1 cellular context compared by ENCODE assay signal in the genomic region with DNA sequence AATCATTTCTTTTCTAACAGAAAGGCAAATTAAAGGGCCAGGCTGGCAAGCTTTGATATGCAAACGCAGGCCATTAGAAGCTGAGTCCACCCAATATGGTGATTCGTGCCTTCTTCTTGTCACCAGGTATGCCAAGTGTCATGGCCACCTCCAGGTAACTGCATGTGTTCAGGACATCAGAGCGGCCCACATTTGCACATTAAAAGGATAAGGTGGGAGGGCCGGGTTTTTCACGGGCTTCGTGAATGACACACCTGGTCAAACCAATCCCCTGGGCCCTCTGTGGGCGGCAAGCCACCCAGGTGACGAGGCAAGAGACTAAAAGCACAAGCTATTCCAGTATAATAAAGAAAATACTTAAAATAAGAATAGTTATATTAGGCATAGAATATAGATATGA.
TF ChIP-seq lines count a peak whose summit lies in the region.

No MANE protein-coding gene starts in this region.

TF ChIP-seq in GM23338, 12 proteins besides CTCF, POLR2A, EP300 and RAD21 (continued from another document):
- TF ChIP-seq ZNF462 (CRISPR knock-in tag; IDR thresholded peaks at IDR 0.05) (no peak), EZH2phosphoT487 (IDR thresholded peaks at IDR 0.05; ENCODE audit: unreplicated experiment) (no peak)
